1 cellular context compared by ENCODE assay signal in the genomic region with DNA sequence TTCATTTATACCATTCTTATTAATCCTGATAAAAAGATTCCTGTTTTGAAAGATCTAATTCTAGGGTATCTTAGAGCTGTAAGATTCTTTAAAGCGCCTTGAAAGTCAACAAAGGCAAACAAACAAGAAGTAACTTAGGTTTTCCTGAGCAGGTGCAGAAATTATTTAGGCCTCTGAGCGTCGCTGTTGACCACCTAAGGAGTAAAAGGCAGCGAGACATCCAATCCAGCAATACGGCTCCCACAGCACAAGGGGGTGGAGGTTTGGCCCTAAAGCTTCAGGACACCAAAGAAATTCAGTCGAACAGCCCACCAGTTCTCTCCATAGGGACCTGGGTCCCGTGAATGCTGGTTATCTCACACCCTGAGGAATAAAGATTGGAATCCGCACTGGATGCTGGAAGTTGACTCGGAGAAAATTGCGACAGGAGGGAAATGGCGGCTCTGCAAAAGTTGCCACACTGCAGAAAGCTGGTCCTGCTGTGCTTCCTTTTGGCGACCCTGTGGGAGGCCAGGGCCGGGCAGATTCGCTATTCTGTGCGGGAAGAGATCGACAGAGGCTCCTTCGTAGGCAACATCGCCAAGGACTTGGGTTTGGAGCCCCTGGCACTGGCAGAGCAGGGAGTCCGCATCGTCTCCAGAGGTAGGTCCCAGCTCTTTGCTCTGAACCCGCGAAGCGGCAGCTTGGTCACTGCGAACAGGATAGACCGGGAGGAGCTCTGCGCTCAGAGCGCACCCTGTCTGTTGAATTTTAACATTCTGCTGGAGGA.
TF ChIP-seq lines count a peak whose summit lies in the region.

PCDHGA2 (plus strand) TSS at position 223 of the 769 bp plus-strand sequence.

TF ChIP-seq in IMR-90, 13 proteins besides CTCF, POLR2A, EP300 and RAD21 (continued from another document):
- TF ChIP-seq MXI1 (IDR thresholded peaks at IDR 0.05; ENCODE audit: borderline replicate concordance, low read depth, low read length) (no peak), USF2 (IDR thresholded peaks at IDR 0.05; ENCODE audit: low read depth, low read length) (no peak), SMC3 (IDR thresholded peaks at IDR 0.05; ENCODE audit: low read depth, low read length) (0 out of 2 replicates have a peak, but pooled peaks have one; percentile 26), FOS (IDR thresholded peaks at IDR 0.05; ENCODE audit: low read depth, low read length) (no peak)
TF ChIP-seq in IMR-90: peak in this region for 2.
